9 cellular contexts compared by ENCODE assay signal in genomic region chr2:198975779-198976178, GRCh38.
"Had no signal": no experiment of that assay in that cellular context is flagged by ENCODE, and none has a peak within 500 bp of the region (broad histone marks: within the 10 kb centered on the region; RNA-seq: fewer than 3 reads in every experiment).

No MANE protein-coding gene starts in this region.

- H2AFZ ChIP-seq: GM23248, GM23338 had no signal

- H3K4me1 ChIP-seq: HAP-1 had no signal

- ATAC-seq: GM23338, HCT116 had no signal

- DNase-seq: GM23248, GOT3, H7, H9, HCEC 1CT, HFFc6 had no signal

- H3K27ac ChIP-seq: GM23248 had no signal

- H3K4me3 ChIP-seq: GM23248, GM23338, HAP-1 had no signal

- H3K36me3 ChIP-seq: HAP-1 had no signal

- H3K9me3 ChIP-seq: HAP-1 had no signal

- H3K4me2 ChIP-seq: GM23338 had no signal
